ENCODE assay signal across 8 cellular contexts in the genomic region with DNA sequence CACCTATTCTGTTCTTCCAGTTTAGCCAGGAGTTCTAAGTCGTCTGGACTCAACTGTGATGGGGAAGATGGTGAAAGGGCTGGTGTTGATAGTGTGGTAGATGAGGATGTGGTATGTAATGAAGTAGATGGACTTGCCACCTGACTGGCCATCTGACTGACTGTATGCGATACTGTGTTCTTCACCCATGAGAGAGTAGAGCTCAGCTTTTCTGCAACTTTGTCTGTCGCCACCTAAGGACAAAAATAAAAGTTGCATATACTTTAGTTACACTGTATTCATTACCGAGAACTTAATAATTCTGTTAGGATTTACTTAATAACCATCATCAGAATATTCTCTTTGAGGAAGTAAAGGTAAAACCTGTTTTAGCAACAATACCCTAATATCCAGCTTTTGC. TPM values are rescaled to one million over a fixed set of nuclear protein-coding genes. Genes with fewer than 3 reads are reported as not detected.
A peak's percentile ranks its signal among the peaks of the same experiment; 100 is the strongest.
DNase-seq lines count a peak whose midpoint lies in the region; ATAC-seq, FAIRE-seq and TF ChIP-seq lines count a peak whose summit lies in the region.

No MANE protein-coding gene starts in this region.

- H3K9ac ChIP-seq in K562 (ENCODE audit: insufficient read depth in 1 of 2, low read depth in 2 of 2, low read length in 2 of 2) = no peak overlapping the region

- no peaks in the 10 kb centered on the region for H3K9me1 ChIP-seq in K562 (ENCODE audit: control insufficient read depth, insufficient read depth, low read length)

- H3K9me3 ChIP-seq in K562 (replicated peaks; ENCODE audit: control insufficient read depth, insufficient read depth, low read depth, low read length) (no peaks in the 10 kb centered on the region), neutrophil (no peaks in the 10 kb centered on the region)

- H3K36me3 ChIP-seq in K562 (ENCODE audit: control insufficient read depth, insufficient read depth, low read length) (peaks cover 23% of the 10 kb centered on the region; the same call in 2 of the 3 replicates), neutrophil (peaks cover 5% of the 10 kb centered on the region)

- TF ChIP-seq CTCF in K562 (IDR thresholded peaks at IDR 0.05 in 2 of 3, conservative IDR thresholded peaks at IDR 0.05 in 1 of 3; ENCODE audit: insufficient read depth in 2 of 3, low read depth in 1 of 3, low read length in 3 of 3) (peak in 2 of 3 experiments; percentile 26 to 40; a peak in 1 of 6 replicates), neutrophil (IDR thresholded peaks at IDR 0.05) (no peak)

- TF ChIP-seq RAD21 in K562 (CRISPR knock-in tag; conservative IDR thresholded peaks at IDR 0.05 in 1 of 2, IDR thresholded peaks at IDR 0.05 in 1 of 2) = peak in 1 of 2 experiments; percentile 6; a peak in 1 of 4 replicates

- no peak overlapping the region for H2AFZ ChIP-seq in K562 (ENCODE audit: low read depth, low read length)

- in situ Hi-C loops in K562 (cut with MboI) = no loop called here

- no peaks in the 10 kb centered on the region for H3K27me3 ChIP-seq in K562 (ENCODE audit: control insufficient read depth in 2 of 2, insufficient read depth in 2 of 2, low read length in 2 of 2)
- H3K27me3 ChIP-seq in neutrophil = no peaks in the 10 kb centered on the region

- TF ChIP-seq EP300 in K562 (IDR thresholded peaks at IDR 0.05; ENCODE audit: low read length) = no peak

- DNase-seq in NCI-H146 treated with DMSO at 0.1 percent for 48 hours (lab: John Stamatoyannopoulos, UW; ENCODE audit: unreplicated experiment) (peak; percentile 1), NCI-H146 (lab: John Stamatoyannopoulos, UW) (no peak), HT-29 (ENCODE audit: low spot score) (peak; percentile 37), K562 (ENCODE audit: extremely low read depth in 1 of 4, low spot score in 3 of 4) (peak in 1 of 4 experiments; percentile 26), NOMO-1 (lab: John Stamatoyannopoulos, UW; ENCODE audit: unreplicated experiment in 2 of 2) (no peak), Ammon's horn (ENCODE audit: low spot score) (no peak)

- no peaks in the 10 kb centered on the region for H4K20me1 ChIP-seq in K562 (replicated peaks; ENCODE audit: control insufficient read depth, insufficient read depth, low read length)

- 76% methylated on average over 4 of the region's 4 CpGs for WGBS in K562 (ENCODE audit: insufficient coverage, low coverage, missing lambda C conversion rate)

- no peaks in the 10 kb centered on the region; the same call in 2 of the 3 replicates for H3K79me2 ChIP-seq in K562 (ENCODE audit: control insufficient read depth, insufficient read depth, low read length)

- TF ChIP-seq POLR2A in K562 (conservative IDR thresholded peaks at IDR 0.05) = no peak

- peak; percentile 71 for FAIRE-seq in K562 (lab: Jason Lieb, UNC)

- ATAC-seq in K562 (peak; percentile 75), HG02610 (IDR thresholded peaks at IDR 0.05; ENCODE audit: unreplicated experiment) (no peak)

- H3K27ac ChIP-seq in K562 (ENCODE audit: extremely low read depth, low read depth, low read length) = no peak overlapping the region
- H3K27ac ChIP-seq in neutrophil = peak overlapping the region; percentile 3

- H3K4me1 ChIP-seq in K562 (replicated peaks in 1 of 2; ENCODE audit: control insufficient read depth in 2 of 2, insufficient read depth in 2 of 2, low read length in 2 of 2) (no peaks in the 10 kb centered on the region), neutrophil (ENCODE audit: control insufficient read depth in 1 of 2, insufficient read depth in 1 of 2, low read depth in 1 of 2, low read length in 1 of 2) (peaks cover 4 to 12% of the 10 kb centered on the region in 2 experiments)

- H3K4me2 ChIP-seq in K562 (ENCODE audit: insufficient read depth, low read length) = no peak overlapping the region

- H3K4me3 ChIP-seq in K562 (no peak overlapping the region), neutrophil (ENCODE audit: low read depth in 1 of 2, low read length in 1 of 2) (no peak overlapping the region)

- POLR2A ChIA-PET in K562 (lab: Yijun Ruan, JAX) = no interaction called here

- no TSS peak for BruUV-seq in K562 (replicated peaks; lab: Mats Ljungman, UMichigan)

- CTCF ChIA-PET in K562 (lab: Yijun Ruan, JAX; ENCODE audit: low intra/inter-chr PET ratio) = no interaction called here

- intact Hi-C loops in K562 (cut with micrococcal nuclease) = no loop called here

TF ChIP-seq in K562, 482 proteins besides CTCF, POLR2A, EP300 and RAD21:
- TF ChIP-seq, protein P1, sequence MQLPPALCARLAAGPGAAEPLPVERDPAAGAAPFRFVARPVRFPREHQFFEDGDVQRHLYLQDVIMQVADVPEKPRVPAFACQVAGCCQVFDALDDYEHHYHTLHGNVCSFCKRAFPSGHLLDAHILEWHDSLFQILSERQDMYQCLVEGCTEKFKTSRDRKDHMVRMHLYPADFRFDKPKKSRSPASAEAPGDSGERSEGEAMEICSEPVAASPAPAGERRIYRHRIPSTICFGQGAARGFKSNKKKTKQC (CRISPR knock-in tag; IDR thresholded peaks at IDR 0.05) = no peak
- TF ChIP-seq NFIX (CRISPR knock-in tag; IDR thresholded peaks at IDR 0.05; ENCODE audit: low read depth) (no peak), HOXB6 (CRISPR knock-in tag; IDR thresholded peaks at IDR 0.05; ENCODE audit: borderline replicate concordance) (no peak), GTF2A2 (tag; IDR thresholded peaks at IDR 0.05) (no peak), BHLHE40 (IDR thresholded peaks at IDR 0.05; ENCODE audit: low read length) (no peak), RBM15 (IDR thresholded peaks at IDR 0.05; ENCODE audit: insufficient read depth, low read length) (no peak), ZC3H11A (IDR thresholded peaks at IDR 0.05; ENCODE audit: low read depth, low read length) (no peak), ZNF551 (CRISPR knock-in tag; IDR thresholded peaks at IDR 0.05) (no peak), RFX1 (IDR thresholded peaks at IDR 0.05) (no peak), RFX5 (IDR thresholded peaks at IDR 0.05; ENCODE audit: low read depth, low read length) (no peak)
- TF ChIP-seq, protein P2, sequence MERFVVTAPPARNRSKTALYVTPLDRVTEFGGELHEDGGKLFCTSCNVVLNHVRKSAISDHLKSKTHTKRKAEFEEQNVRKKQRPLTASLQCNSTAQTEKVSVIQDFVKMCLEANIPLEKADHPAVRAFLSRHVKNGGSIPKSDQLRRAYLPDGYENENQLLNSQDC (CRISPR knock-in tag; IDR thresholded peaks at IDR 0.05) = no peak
- TF ChIP-seq, protein P3, sequence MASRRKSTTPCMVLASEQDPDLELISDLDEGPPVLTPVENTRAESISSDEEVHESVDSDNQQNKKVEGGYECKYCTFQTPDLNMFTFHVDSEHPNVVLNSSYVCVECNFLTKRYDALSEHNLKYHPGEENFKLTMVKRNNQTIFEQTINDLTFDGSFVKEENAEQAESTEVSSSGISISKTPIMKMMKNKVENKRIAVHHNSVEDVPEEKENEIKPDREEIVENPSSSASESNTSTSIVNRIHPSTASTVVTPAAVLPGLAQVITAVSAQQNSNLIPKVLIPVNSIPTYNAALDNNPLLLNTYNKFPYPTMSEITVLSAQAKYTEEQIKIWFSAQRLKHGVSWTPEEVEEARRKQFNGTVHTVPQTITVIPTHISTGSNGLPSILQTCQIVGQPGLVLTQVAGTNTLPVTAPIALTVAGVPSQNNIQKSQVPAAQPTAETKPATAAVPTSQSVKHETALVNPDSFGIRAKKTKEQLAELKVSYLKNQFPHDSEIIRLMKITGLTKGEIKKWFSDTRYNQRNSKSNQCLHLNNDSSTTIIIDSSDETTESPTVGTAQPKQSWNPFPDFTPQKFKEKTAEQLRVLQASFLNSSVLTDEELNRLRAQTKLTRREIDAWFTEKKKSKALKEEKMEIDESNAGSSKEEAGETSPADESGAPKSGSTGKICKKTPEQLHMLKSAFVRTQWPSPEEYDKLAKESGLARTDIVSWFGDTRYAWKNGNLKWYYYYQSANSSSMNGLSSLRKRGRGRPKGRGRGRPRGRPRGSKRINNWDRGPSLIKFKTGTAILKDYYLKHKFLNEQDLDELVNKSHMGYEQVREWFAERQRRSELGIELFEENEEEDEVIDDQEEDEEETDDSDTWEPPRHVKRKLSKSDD (conservative IDR thresholded peaks at IDR 0.05; ENCODE audit: low read length) = no peak

RNA-seq across cellular contexts. Expression of a gene that starts 48.5 kb away (rescaled TPM):
- 17.1 and 19.5 TPM in 2 replicates for total RNA-seq in HT-29 (2014; rRNA removed; shearing (Covaris generic))
- 14.6 and 66.4 TPM in 2 replicates for total RNA-seq in K562 (2011; cell fraction: chromatin; rRNA removed; ENCODE audit: low replicate concordance)
- 12.8 and 17.0 TPM in 2 replicates for total RNA-seq in K562 (2011; cell fraction: nucleolus; rRNA removed)
- total RNA-seq in K562 (2011; cell fraction: nucleoplasm; rRNA removed) = 17.1 and 20.8 TPM in 2 replicates
- total RNA-seq in K562 (2014; rRNA removed) = 25.1 and 50.1 TPM in 2 replicates
- total RNA-seq in K562 (2014; rRNA removed; fragmentation: Illumina TruSeq; extraction: Trizol) = 13.7 and 18.5 TPM in 2 replicates
- total RNA-seq in K562 (2015; rRNA removed; fragmentation: Illumina TruSeq; extraction: Trizol) = 18.3 and 18.4 TPM in 2 replicates
- total RNA-seq in K562 (2021) = 16.5 and 18.7 TPM in 2 replicates
- polyA plus RNA-seq in K562 (2011; rRNA removed) = 4.9 and 6.3 TPM in 2 replicates
- polyA plus RNA-seq in K562 (2011; cell fraction: cytosol; rRNA removed) = 1.2 and 2.8 TPM in 2 replicates
- 5.2 and 6.8 TPM in 2 replicates for polyA plus RNA-seq in K562 (2011; cell fraction: nucleus; rRNA removed)
- polyA plus RNA-seq in K562 (2012) = 2.6 and 2.9 TPM in 2 replicates
- polyA plus RNA-seq in K562 (2014; fragmentation: Illumina TruSeq; extraction: Trizol) = 5.5 and 6.0 TPM in 2 replicates
- 1 to 10 TPM; 1.7 to 4.8 TPM for polyA plus RNA-seq in K562 (2014; fragmentation: Nextera tagmentation; extraction: Ambion mirVana)
- 16.2 and 19.6 TPM in 2 replicates for polyA plus RNA-seq in K562 (2014; rRNA removed)
- 23.8 and 27.2 TPM in 2 replicates for polyA minus RNA-seq in K562 (2011; rRNA and poly(A)+ RNA removed)
- polyA minus RNA-seq in K562 (2011; cell fraction: cytosol; rRNA and poly(A)+ RNA removed) = 11.1 and 13.0 TPM in 2 replicates
- 21.0 and 32.9 TPM in 2 replicates for polyA minus RNA-seq in K562 (2011; cell fraction: nucleus; rRNA and poly(A)+ RNA removed)

Comparison
In these comparisons a context has a peak if more than half of its experiments do, and no peak if none do; other contexts are left out.
1. DNase-seq: peak in NCI-H146 treated with DMSO at 0.1 percent for 48 hours (single experiment) and HT-29 (single experiment); none in NCI-H146 (single experiment), NOMO-1 (0 of 2) and Ammon's horn (single experiment).